In genomic region chr1:201709564-201710295, GRCh38 we compare ENCODE assay signal across 8 cellular contexts.
A peak's percentile ranks its signal among the peaks of the same experiment; 100 is the strongest.
DNase-seq lines count a peak whose midpoint lies in the region; ATAC-seq and TF ChIP-seq lines count a peak whose summit lies in the region.

No MANE protein-coding gene starts in this region.

- H3K27me3 Mint-ChIP-seq in activated T-helper 1 cell treated with anti-CD3 and anti-CD28 coated beads, Interleukin-12 subunit alpha, Interleukin-12 subunit beta, Interleukin-2, Interleukin-4 antibody, amounts not matched to agents 30 ng/mL and 10 ng/mL and 1 ng/mL, durations not matched to agents 14 hours and 24 hours and 36 hours (ENCODE audit: insufficient read depth), result peaks cover 5% of the 10 kb centered on the region
- no peaks in the 10 kb centered on the region for H3K27me3 Mint-ChIP-seq in type B pancreatic cell

- WGBS in gastroesophageal sphincter (ENCODE audit: low coverage in 1 of 2), 2 donors, result 36 to 60% methylated on average over 1 to 2 of the region's 4 CpGs
- 62 to 69% (median 64%) methylated on average over 4 of the region's 4 CpGs for WGBS in ovary, 3 donors

- peak; percentile 72 for ATAC-seq in HG03045 (IDR thresholded peaks at IDR 0.05; ENCODE audit: unreplicated experiment)
- ATAC-seq in gastroesophageal sphincter, result peak; percentile 29

- peak in 3 of 4 experiments; percentile 93 to 99 (median 97) for TF ChIP-seq CTCF in gastroesophageal sphincter (IDR thresholded peaks at IDR 0.05)
- TF ChIP-seq CTCF in ovary (IDR thresholded peaks at IDR 0.05), result peak; percentile 91 to 96 (median 93)
- peak; percentile 94 for TF ChIP-seq CTCF in type B pancreatic cell (conservative IDR thresholded peaks at IDR 0.05)

- H3K36me3 ChIP-seq in gastroesophageal sphincter, result no peaks in the 10 kb centered on the region
- H3K36me3 ChIP-seq in ovary, result no peaks in the 10 kb centered on the region

- H3K9me3 ChIP-seq in gastroesophageal sphincter, result no peaks in the 10 kb centered on the region
- H3K9me3 ChIP-seq in ovary, result no peaks in the 10 kb centered on the region

- H3K4me1 Mint-ChIP-seq in activated T-helper 1 cell treated with anti-CD3 and anti-CD28 coated beads, Interleukin-12 subunit alpha, Interleukin-12 subunit beta, Interleukin-2, Interleukin-4 antibody, amounts not matched to agents 30 ng/mL and 10 ng/mL and 1 ng/mL, durations not matched to agents 14 hours and 24 hours and 36 hours (ENCODE audit: low read depth), result no peaks in the 10 kb centered on the region
- H3K4me1 Mint-ChIP-seq in type B pancreatic cell (ENCODE audit: unreplicated experiment), result peaks cover 36% of the 10 kb centered on the region

- no peak for TF ChIP-seq POLR2A in gastroesophageal sphincter (IDR thresholded peaks at IDR 0.05)
- TF ChIP-seq POLR2A in ovary (IDR thresholded peaks at IDR 0.05), result no peak

- H3K27ac ChIP-seq in gastroesophageal sphincter (peak overlapping the region in 1 of 4 donors; percentile 50), ovary (no peak overlapping the region)

- H3K36me3 Mint-ChIP-seq in activated T-helper 1 cell treated with anti-CD3 and anti-CD28 coated beads, Interleukin-12 subunit alpha, Interleukin-12 subunit beta, Interleukin-2, Interleukin-4 antibody, amounts not matched to agents 30 ng/mL and 10 ng/mL and 1 ng/mL, durations not matched to agents 14 hours and 24 hours and 36 hours (ENCODE audit: low read depth), result no peaks in the 10 kb centered on the region
- H3K36me3 Mint-ChIP-seq in type B pancreatic cell, result peaks cover 4% of the 10 kb centered on the region

- H3K4me1 ChIP-seq in gastroesophageal sphincter (peaks cover 7 to 67% (median 49%) of the 10 kb centered on the region in 3 donors), ovary (ENCODE audit: insufficient read depth) (peaks cover 19% of the 10 kb centered on the region)

- H3K4me3 ChIP-seq in gastroesophageal sphincter (no peak overlapping the region), ovary (no peak overlapping the region)

- H3K9me3 Mint-ChIP-seq in activated T-helper 1 cell treated with anti-CD3 and anti-CD28 coated beads, Interleukin-12 subunit alpha, Interleukin-12 subunit beta, Interleukin-2, Interleukin-4 antibody, amounts not matched to agents 30 ng/mL and 10 ng/mL and 1 ng/mL, durations not matched to agents 14 hours and 24 hours and 36 hours, result no peaks in the 10 kb centered on the region
- no peaks in the 10 kb centered on the region for H3K9me3 Mint-ChIP-seq in type B pancreatic cell

- TF ChIP-seq EP300 in gastroesophageal sphincter (IDR thresholded peaks at IDR 0.05) (no peak), ovary (IDR thresholded peaks at IDR 0.05) (no peak)

- intact Hi-C loops in activated T-helper 1 cell treated with anti-CD3 and anti-CD28 coated beads, Interleukin-12 subunit alpha, Interleukin-12 subunit beta, Interleukin-2, Interleukin-4 antibody, amounts not matched to agents 30 ng/mL and 10 ng/mL and 1 ng/mL, durations not matched to agents 14 hours and 24 hours and 36 hours (cut with micrococcal nuclease), result loop anchor here (1.0 kb wide), 1 partner anchor 84 kb away; no protein-coding TSS in a partner anchor
- intact Hi-C loops in ovary (cut with DNase I), result loop anchor here (1.0 to 5.0 kb wide), 4 partner anchors 81 to 84 kb away; no protein-coding TSS in a partner anchor

- no peaks in the 10 kb centered on the region for H3K27me3 ChIP-seq in gastroesophageal sphincter
- H3K27me3 ChIP-seq in ovary, result no peaks in the 10 kb centered on the region

- peak; percentile 66 for DNase-seq in SIG-M5 treated with dmso at 0.1 percent for 504 hours (lab: John Stamatoyannopoulos, UW; ENCODE audit: unreplicated experiment)
- DNase-seq in SIG-M5 (lab: John Stamatoyannopoulos, UW), result no peak
- DNase-seq in activated T-helper 1 cell treated with anti-CD3 and anti-CD28 coated beads, Interleukin-12 subunit alpha, Interleukin-12 subunit beta, Interleukin-2, Interleukin-4 antibody, amounts not matched to agents 30 ng/mL and 10 ng/mL and 1 ng/mL, durations not matched to agents 14 hours and 24 hours and 36 hours (ENCODE audit: low spot score), result peak; percentile 30
- DNase-seq in ovary, result peak; percentile 53 to 84 (median 82)
- no peak for DNase-seq in type B pancreatic cell (ENCODE audit: extremely low spot score, unreplicated experiment)

- H3K4me3 Mint-ChIP-seq in activated T-helper 1 cell treated with anti-CD3 and anti-CD28 coated beads, Interleukin-12 subunit alpha, Interleukin-12 subunit beta, Interleukin-2, Interleukin-4 antibody, amounts not matched to agents 30 ng/mL and 10 ng/mL and 1 ng/mL, durations not matched to agents 14 hours and 24 hours and 36 hours, result no peak overlapping the region
- no peak overlapping the region for H3K4me3 Mint-ChIP-seq in type B pancreatic cell

- no peak overlapping the region for H3K27ac Mint-ChIP-seq in activated T-helper 1 cell treated with anti-CD3 and anti-CD28 coated beads, Interleukin-12 subunit alpha, Interleukin-12 subunit beta, Interleukin-2, Interleukin-4 antibody, amounts not matched to agents 30 ng/mL and 10 ng/mL and 1 ng/mL, durations not matched to agents 14 hours and 24 hours and 36 hours
- no peak overlapping the region for H3K27ac Mint-ChIP-seq in type B pancreatic cell

TF ChIP-seq in PFSK-1, 5 proteins besides CTCF, POLR2A, EP300 and RAD21:
- TF ChIP-seq FOXP2 (optimal IDR thresholded peaks at IDR 0.05; ENCODE audit: borderline replicate concordance, extremely low read depth, extremely low read length, insufficient read depth) (peak; percentile 52), POLR2AphosphoS5 (IDR thresholded peaks at IDR 0.05; ENCODE audit: low read depth, low read length) (no peak)

Comparison
In these comparisons a context has a peak if more than half of its experiments do, and no peak if none do; other contexts are left out.
1. DNase-seq: peak in SIG-M5 treated with dmso at 0.1 percent for 504 hours (single experiment), activated T-helper 1 cell treated with anti-CD3 and anti-CD28 coated beads, Interleukin-12 subunit alpha, Interleukin-12 subunit beta, Interleukin-2, Interleukin-4 antibody, amounts not matched to agents 30 ng/mL and 10 ng/mL and 1 ng/mL, durations not matched to agents 14 hours and 24 hours and 36 hours (single experiment) and ovary (5 of 5); none in SIG-M5 (single experiment) and type B pancreatic cell (single experiment).
2. Peak in every context shown above with its lines, with median percentiles within 50 percentile points of each other: CTCF ChIP-seq.